Comparison of ENCODE assay signal across 8 cellular contexts in the genomic region with DNA sequence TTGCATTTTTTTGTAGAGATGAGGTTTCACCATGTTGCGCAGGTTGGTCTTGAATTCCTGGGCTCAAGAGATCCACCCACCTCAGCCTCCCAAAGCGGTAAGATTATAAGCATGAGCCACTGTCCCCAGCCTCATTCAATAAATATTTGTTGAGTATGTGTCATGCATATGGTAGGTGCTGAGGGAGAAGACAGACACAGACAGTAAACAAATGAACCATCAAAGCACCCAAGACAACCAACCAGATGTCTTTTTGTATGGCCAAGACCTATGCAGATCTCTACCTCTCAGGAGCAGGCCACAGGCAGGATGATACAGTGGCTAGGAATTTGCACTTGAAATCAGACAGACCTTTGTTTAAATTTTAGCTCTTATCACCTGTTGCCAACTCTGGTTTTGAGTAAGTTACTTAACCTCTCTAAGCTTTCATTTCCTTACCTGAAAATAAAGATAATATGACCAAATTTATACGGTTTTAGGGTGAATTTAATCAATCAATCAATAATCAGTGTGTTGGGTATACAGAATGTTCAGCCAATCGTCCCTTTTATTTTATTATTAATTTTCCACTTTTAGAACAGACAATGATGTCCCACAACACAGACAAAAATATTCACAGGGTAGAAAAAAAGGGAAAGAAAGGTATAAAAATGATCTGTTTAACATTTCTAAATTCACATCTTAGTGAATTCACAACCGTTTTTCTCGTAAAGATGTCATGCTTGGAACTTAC.
DNase-seq lines count a peak whose midpoint lies in the region; ATAC-seq and TF ChIP-seq lines count a peak whose summit lies in the region.

No MANE protein-coding gene starts in this region.

- CTCF ChIA-PET in CD4-positive, alpha-beta T cell (lab: Charles Lee), result interaction anchor here (1.4 kb wide), 1 partner anchor 62 kb away, joined by 4 read pairs; no protein-coding TSS in a partner anchor
- CTCF ChIA-PET in naive thymus-derived CD4-positive, alpha-beta T cell (lab: Charles Lee), result interaction anchor here (0.6 to 1.0 kb wide), 3 partner anchors 10 to 289 kb away, joined by 3 to 4 read pairs (median 3); no protein-coding TSS in a partner anchor

- intact Hi-C loops in ascending aorta (cut with DNase I), result loop anchor here (5.0 kb wide), 1 partner anchor 139 kb away; the partner anchor contains the start of gene MRTFA
- intact Hi-C loops in left lung (cut with DNase I), result no loop called here
- intact Hi-C loops in CD4-positive, alpha-beta T cell (cut with DNase I, micrococcal nuclease), result no loop called here
- intact Hi-C loops in naive thymus-derived CD4-positive, alpha-beta T cell (cut with micrococcal nuclease), result no loop called here

- no peak overlapping the region for H3K4me3 Mint-ChIP-seq in CD4-positive, alpha-beta T cell
- H3K4me3 Mint-ChIP-seq in naive thymus-derived CD4-positive, alpha-beta T cell, result no peak overlapping the region

- no peaks in the 10 kb centered on the region for H3K36me3 ChIP-seq in ascending aorta
- no peaks in the 10 kb centered on the region for H3K36me3 ChIP-seq in left lung
- no peaks in the 10 kb centered on the region for H3K36me3 ChIP-seq in naive thymus-derived CD4-positive, alpha-beta T cell (ENCODE audit: control insufficient read depth in 2 of 3, insufficient read depth in 3 of 3, low read length in 3 of 3)

- H3K27me3 ChIP-seq in ascending aorta, result no peaks in the 10 kb centered on the region
- no peaks in the 10 kb centered on the region for H3K27me3 ChIP-seq in left lung
- no peaks in the 10 kb centered on the region for H3K27me3 ChIP-seq in CD4-positive, alpha-beta T cell (ENCODE audit: control insufficient read depth, insufficient read depth, low read length)
- H3K27me3 ChIP-seq in naive thymus-derived CD4-positive, alpha-beta T cell (ENCODE audit: control insufficient read depth in 2 of 2, insufficient read depth in 2 of 2, low read length in 2 of 2), result no peaks in the 10 kb centered on the region

- H3K9me3 Mint-ChIP-seq in CD4-positive, alpha-beta T cell, result no peaks in the 10 kb centered on the region
- no peaks in the 10 kb centered on the region for H3K9me3 Mint-ChIP-seq in naive thymus-derived CD4-positive, alpha-beta T cell

- H3K27me3 Mint-ChIP-seq in CD4-positive, alpha-beta T cell, result no peaks in the 10 kb centered on the region
- H3K27me3 Mint-ChIP-seq in naive thymus-derived CD4-positive, alpha-beta T cell, result no peaks in the 10 kb centered on the region

- DNase-seq in AG08395 (ENCODE audit: low spot score) (peak; percentile 82), HS-5 (ENCODE audit: low read depth) (peak; percentile 95), ascending aorta (ENCODE audit: low spot score in 2 of 2) (no peak), left lung (no peak)
- no peak for DNase-seq in CD4-positive, alpha-beta T cell
- DNase-seq in naive thymus-derived CD4-positive, alpha-beta T cell, result no peak

- H3K27ac Mint-ChIP-seq in CD4-positive, alpha-beta T cell, result no peak overlapping the region
- peak overlapping the region in 4 of 9 donors; percentile 21 to 34 (median 34) for H3K27ac Mint-ChIP-seq in naive thymus-derived CD4-positive, alpha-beta T cell

- H3K4me3 ChIP-seq in ascending aorta, result peak overlapping the region in 1 of 2 donors; percentile 33
- H3K4me3 ChIP-seq in left lung, result no peak overlapping the region
- no peak overlapping the region for H3K4me3 ChIP-seq in naive thymus-derived CD4-positive, alpha-beta T cell (ENCODE audit: low read length)

- ATAC-seq in left lung (peak; percentile 85), HG03571 (IDR thresholded peaks at IDR 0.05; ENCODE audit: unreplicated experiment) (no peak), GM21576 (IDR thresholded peaks at IDR 0.05; ENCODE audit: unreplicated experiment) (no peak)
- ATAC-seq in CD4-positive, alpha-beta T cell (ENCODE audit: poor library complexity), result no peak
- no peak for ATAC-seq in naive thymus-derived CD4-positive, alpha-beta T cell

- H3K27ac ChIP-seq in ascending aorta, result peak overlapping the region; percentile 68 to 69
- peak overlapping the region; percentile 66 to 74 for H3K27ac ChIP-seq in left lung
- H3K27ac ChIP-seq in CD4-positive, alpha-beta T cell (ENCODE audit: low read depth, low read length), result no peak overlapping the region
- no peak overlapping the region for H3K27ac ChIP-seq in naive thymus-derived CD4-positive, alpha-beta T cell (ENCODE audit: low read depth, low read length)

- H3K9me3 ChIP-seq in ascending aorta, result no peaks in the 10 kb centered on the region
- H3K9me3 ChIP-seq in left lung, result no peaks in the 10 kb centered on the region
- H3K9me3 ChIP-seq in CD4-positive, alpha-beta T cell (ENCODE audit: control insufficient read depth, low read length), result no peaks in the 10 kb centered on the region
- no peaks in the 10 kb centered on the region for H3K9me3 ChIP-seq in naive thymus-derived CD4-positive, alpha-beta T cell (ENCODE audit: control insufficient read depth in 2 of 3, low read length in 3 of 3)

- TF ChIP-seq CTCF in ascending aorta (IDR thresholded peaks at IDR 0.05) (no peak), left lung (IDR thresholded peaks at IDR 0.05) (no peak)
- no peak for TF ChIP-seq CTCF in CD4-positive, alpha-beta T cell (IDR thresholded peaks at IDR 0.05)

- H3K4me1 ChIP-seq in ascending aorta, result peaks cover 3 to 30% of the 10 kb centered on the region in 2 donors
- peaks cover 15 to 32% of the 10 kb centered on the region in 2 donors for H3K4me1 ChIP-seq in left lung
- H3K4me1 ChIP-seq in naive thymus-derived CD4-positive, alpha-beta T cell (ENCODE audit: control insufficient read depth in 2 of 2, insufficient read depth in 2 of 2, low read length in 2 of 2), result no peaks in the 10 kb centered on the region

- H3K4me1 Mint-ChIP-seq in CD4-positive, alpha-beta T cell (ENCODE audit: low read depth), result peaks cover 41% of the 10 kb centered on the region
- H3K4me1 Mint-ChIP-seq in naive thymus-derived CD4-positive, alpha-beta T cell, result peaks cover 13 to 50% (median 42%) of the 10 kb centered on the region in 7 donors

- POLR2A ChIA-PET in CD4-positive, alpha-beta T cell (lab: Charles Lee), result no interaction called here
- POLR2A ChIA-PET in naive thymus-derived CD4-positive, alpha-beta T cell (lab: Charles Lee), result no interaction called here

- peaks cover 6% of the 10 kb centered on the region for H3K36me3 Mint-ChIP-seq in CD4-positive, alpha-beta T cell (ENCODE audit: low read depth)
- peaks cover 0 to 18% (median 7%) of the 10 kb centered on the region in 5 donors for H3K36me3 Mint-ChIP-seq in naive thymus-derived CD4-positive, alpha-beta T cell

Comparison
In these comparisons a context has a peak if more than half of its experiments do, and no peak if none do; other contexts are left out.
1. DNase-seq: peak in AG08395 (single experiment) and HS-5 (single experiment); none in ascending aorta (0 of 2), left lung (0 of 2), CD4-positive, alpha-beta T cell (0 of 10) and naive thymus-derived CD4-positive, alpha-beta T cell (0 of 9).
2. H3K27ac ChIP-seq: peak in ascending aorta (2 of 2) and left lung (2 of 2); none in CD4-positive, alpha-beta T cell (single experiment) and naive thymus-derived CD4-positive, alpha-beta T cell (single experiment).